Comparison of ENCODE assay signal across 8 cellular contexts in the genomic region with DNA sequence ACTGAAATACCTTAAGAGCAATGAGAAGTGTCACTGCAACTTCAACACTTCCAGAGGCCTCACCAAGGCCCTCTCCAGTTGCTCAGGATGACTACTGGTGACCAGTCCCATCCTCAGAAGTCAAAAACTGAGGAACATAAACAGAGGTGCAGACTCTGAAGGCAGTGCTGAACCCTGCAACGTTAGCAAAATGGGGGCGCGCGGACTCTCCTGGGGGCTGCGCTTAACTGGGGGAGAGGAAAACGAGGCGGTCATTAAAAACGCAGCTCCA. TPM values are rescaled to one million over a fixed set of nuclear protein-coding genes. Genes with fewer than 3 reads are reported as not detected.
DNase-seq lines count a peak whose midpoint lies in the region; ATAC-seq and TF ChIP-seq lines count a peak whose summit lies in the region.

No MANE protein-coding gene starts in this region.

- H3K27ac Mint-ChIP-seq in H9, result 0 out of 7 replicates have a peak overlapping the region, but pooled peaks of 1 of the 3 experiments have one; percentile 44

- no peak overlapping the region for H2AK5ac ChIP-seq in H9 (ENCODE audit: insufficient read length, low read length)

- no peak overlapping the region for H3K4ac ChIP-seq in H9 (ENCODE audit: low read depth, low read length)

- H3K4me3 ChIP-seq in WI38 (ENCODE audit: low read depth, low read length), result peak overlapping the region; percentile 70
- H3K4me3 ChIP-seq in iPS-11a (ENCODE audit: low read depth, low read length), result peak overlapping the region; percentile 85
- H3K4me3 ChIP-seq in smooth muscle cell, result peak overlapping the region; percentile 75

- H3K23ac ChIP-seq in H9 (ENCODE audit: insufficient read length, low read depth, low read length), result no peak overlapping the region

- H4K20me1 ChIP-seq in H9 (ENCODE audit: control insufficient read depth, insufficient read depth, insufficient read length), result no peaks in the 10 kb centered on the region
- H4K20me1 ChIP-seq in smooth muscle cell (ENCODE audit: low read depth), result peaks cover 12% of the 10 kb centered on the region

- TF ChIP-seq CTCF in H9 (conservative IDR thresholded peaks at IDR 0.05) (no peak), WI38 (IDR thresholded peaks at IDR 0.05; ENCODE audit: low read depth, low read length) (no peak), smooth muscle cell (IDR thresholded peaks at IDR 0.05; ENCODE audit: borderline replicate concordance, insufficient read depth, poor library complexity, severe bottlenecking) (no peak)

- H2AFZ ChIP-seq in H9 (ENCODE audit: low read length) (no peak overlapping the region), smooth muscle cell (ENCODE audit: low read depth) (peak overlapping the region; percentile 87)

- no peaks in the 10 kb centered on the region for H3K9me3 Mint-ChIP-seq in H9

- H3K14ac ChIP-seq in H9 (ENCODE audit: insufficient read depth, low read length), result no peak overlapping the region

- H3K27ac ChIP-seq in H9 (ENCODE audit: insufficient read length, low read depth, low read length) (no peak overlapping the region), smooth muscle cell (ENCODE audit: low read depth) (no peak overlapping the region)

- H3K4me3 Mint-ChIP-seq in H9, result peak overlapping the region; percentile 78 to 92

- H4K8ac ChIP-seq in H9 (replicated peaks; ENCODE audit: insufficient read length, low read depth, low read length), result no peak overlapping the region

- H3K4me1 Mint-ChIP-seq in H9, result peaks cover 16 to 18% of the 10 kb centered on the region in 2 experiments

- H3K79me1 ChIP-seq in H9 (ENCODE audit: insufficient read depth, low read depth, low read length, poor library complexity, severe bottlenecking), result peaks cover 7% of the 10 kb centered on the region

- no peak overlapping the region for H3K9ac ChIP-seq in H9 (ENCODE audit: extremely low read depth, insufficient read length, low read length)
- peak overlapping the region; percentile 43 for H3K9ac ChIP-seq in smooth muscle cell (ENCODE audit: low read depth)

- H4K5ac ChIP-seq in H9 (ENCODE audit: insufficient read length, low read depth, low read length), result no peak overlapping the region

- H3K4me2 ChIP-seq in H9 (ENCODE audit: insufficient read depth, insufficient read length, low read length), result peak overlapping the region; percentile 89
- H3K4me2 ChIP-seq in smooth muscle cell, result peak overlapping the region; percentile 98

- H3K18ac ChIP-seq in H9 (ENCODE audit: insufficient read length, low read depth, low read length), result no peak overlapping the region

- H2BK12ac ChIP-seq in H9 (ENCODE audit: insufficient read length, low read depth, low read length), result no peak overlapping the region

- no peaks in the 10 kb centered on the region for H3F3A ChIP-seq in smooth muscle cell (ENCODE audit: low read depth)

- H3K56ac ChIP-seq in H9 (ENCODE audit: insufficient read length, low read depth, low read length), result no peak overlapping the region

- ATAC-seq in HG03565 (IDR thresholded peaks at IDR 0.05; ENCODE audit: unreplicated experiment) (no peak), HG02759 (IDR thresholded peaks at IDR 0.05; ENCODE audit: unreplicated experiment) (no peak)

- no CpG with 5 or more reads among the region's 8 CpGs for WGBS in H9 (ENCODE audit: extremely low coverage, insufficient read length, low lambda C conversion rate)
- 6% methylated on average over 8 of the region's 8 CpGs for WGBS in smooth muscle cell (ENCODE audit: low lambda C conversion rate)

- H2BK120ac ChIP-seq in H9 (ENCODE audit: low read depth, low read length, poor library complexity, severe bottlenecking), result no peak overlapping the region

- H2BK20ac ChIP-seq in H9 (ENCODE audit: low read depth, low read length, poor library complexity, severe bottlenecking), result no peak overlapping the region

- H3K27me3 Mint-ChIP-seq in H9 (ENCODE audit: low read depth), result no peaks in the 10 kb centered on the region; the same call in 1 of the 2 replicates

- H2BK15ac ChIP-seq in H9 (ENCODE audit: low read depth, low read length), result no peak overlapping the region

- no peak overlapping the region for H3T11ph ChIP-seq in H9 (ENCODE audit: low read length)

- H3K79me2 ChIP-seq in H9 (ENCODE audit: insufficient read depth, low read length), result peaks cover 19% of the 10 kb centered on the region
- H3K79me2 ChIP-seq in smooth muscle cell (ENCODE audit: low read depth), result peaks cover 18% of the 10 kb centered on the region

- no peak overlapping the region for H2BK5ac ChIP-seq in H9 (ENCODE audit: insufficient read length, low read length)

- H3K9me3 ChIP-seq in H9 (ENCODE audit: control insufficient read depth, low read depth, low read length) (no peaks in the 10 kb centered on the region), smooth muscle cell (replicated peaks; ENCODE audit: low read depth) (no peaks in the 10 kb centered on the region)

- H4K91ac ChIP-seq in H9 (ENCODE audit: insufficient read length, low read depth, low read length), result no peak overlapping the region

- H3K27me3 ChIP-seq in H9 (ENCODE audit: insufficient read depth, low read length) (no peaks in the 10 kb centered on the region), smooth muscle cell (ENCODE audit: low read depth) (no peaks in the 10 kb centered on the region)

- H3K36me3 Mint-ChIP-seq in H9 (ENCODE audit: insufficient read depth in 1 of 3, low read depth in 3 of 3), result peaks cover 16 to 34% (median 32%) of the 10 kb centered on the region in 3 experiments

- H3K4me1 ChIP-seq in H9 (ENCODE audit: insufficient read depth, low read length), result peaks cover 3% of the 10 kb centered on the region; the same call in 1 of the 2 replicates
- H3K4me1 ChIP-seq in smooth muscle cell (ENCODE audit: low read depth), result peaks cover 9% of the 10 kb centered on the region

- peaks cover 12% of the 10 kb centered on the region for H3K23me2 ChIP-seq in H9 (ENCODE audit: insufficient read length, low read depth, low read length, poor library complexity, severe bottlenecking)

- DNase-seq in H9 (no peak), smooth muscle cell (lab: John Stamatoyannopoulos, UW; ENCODE audit: unreplicated experiment) (no peak), NCI-H2227 treated with DMSO at 0.1 percent for 48 hours (lab: John Stamatoyannopoulos, UW) (no peak), NCI-H2029 treated with DMSO at 0.1 percent for 48 hours (lab: John Stamatoyannopoulos, UW) (no peak)

- no peaks in the 10 kb centered on the region for H3K36me3 ChIP-seq in smooth muscle cell (ENCODE audit: low read depth)

RNA-seq across cellular contexts. Expression of a gene that starts 0.9 kb away (rescaled TPM):
- total RNA-seq in H9 (2021) (22.7 and 23.0 TPM in 2 replicates), smooth muscle cell (22.2 and 28.7 TPM in 2 replicates)
- polyA plus RNA-seq in smooth muscle cell, result 24.4 and 35.4 TPM in 2 replicates
